25 cellular contexts compared by ENCODE assay signal in the genomic region with DNA sequence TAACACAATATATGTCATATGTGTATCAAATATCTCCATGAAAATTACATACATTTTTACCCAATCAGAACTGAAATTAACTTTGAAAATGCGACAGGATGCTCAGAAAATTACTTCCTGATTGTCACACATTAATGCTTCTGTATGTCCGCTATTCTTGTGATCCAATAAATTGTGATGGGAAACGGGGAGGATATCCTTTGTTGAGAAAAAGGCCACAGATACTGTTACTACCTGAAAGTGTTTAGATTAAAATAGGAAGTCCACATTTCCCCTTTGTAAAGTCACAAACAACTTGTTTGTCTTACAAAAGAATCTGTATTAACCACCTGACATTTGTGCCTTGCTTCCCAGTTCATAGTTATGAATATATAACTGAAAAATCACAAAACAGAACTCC.
"Had no signal": no experiment of that assay in that cellular context is flagged by ENCODE, and none has a peak within 500 bp of the region (broad histone marks: within the 10 kb centered on the region; RNA-seq: fewer than 3 reads in every experiment).

No MANE protein-coding gene starts in this region.

- H3K36me3 Mint-ChIP-seq: natural killer cell had no signal

- H3K4me1 ChIP-seq: esophagus squamous epithelium, gastrocnemius medialis, heart right ventricle, left lung, lower lobe of right lung had no signal

- H3K9me3 Mint-ChIP-seq: memory B cell; naive thymus-derived CD4-positive, alpha-beta T cell; natural killer cell had no signal

- DNase-seq: dorsolateral prefrontal cortex; effector CD4-positive, alpha-beta T cell; effector memory CD4-positive, alpha-beta T cell; erythroblast; esophagus squamous epithelium; foreskin fibroblast; foreskin melanocyte; gastrocnemius medialis; glutamatergic neuron; head of caudate nucleus; heart right ventricle; hippocampal formation; left cardiac atrium; left lung; left ventricle myocardium superior; lower lobe of right lung; mammary epithelial cell; mesendoderm; midbrain; naive thymus-derived CD4-positive, alpha-beta T cell; natural killer cell had no signal

- H3K27me3 Mint-ChIP-seq: memory B cell; naive thymus-derived CD4-positive, alpha-beta T cell had no signal

- H3K9me3 ChIP-seq: esophagus squamous epithelium, gastrocnemius medialis, heart right ventricle, left lung, lower lobe of right lung had no signal

- H3K4me3 ChIP-seq: coronary artery, dorsolateral prefrontal cortex, esophagus squamous epithelium, gastrocnemius medialis, heart right ventricle, left lung, lower lobe of right lung had no signal

- H3K27ac Mint-ChIP-seq: memory B cell, natural killer cell had no signal

- H3K27ac ChIP-seq: coronary artery, dorsolateral prefrontal cortex, epithelial cell of prostate, esophagus squamous epithelium, gastrocnemius medialis, left lung, lower lobe of right lung had no signal

- H3K4me3 Mint-ChIP-seq: memory B cell; naive thymus-derived CD4-positive, alpha-beta T cell; natural killer cell had no signal

- H3K27me3 ChIP-seq: dorsolateral prefrontal cortex, esophagus squamous epithelium, gastrocnemius medialis, heart right ventricle, left lung had no signal

- ATAC-seq: esophagus mucosa; gastrocnemius medialis; left cardiac atrium; left lung; left ventricle myocardium superior; lower lobe of right lung; naive thymus-derived CD4-positive, alpha-beta T cell; natural killer cell had no signal
